Comparison of ENCODE assay signal across 2 cellular contexts in the genomic region with DNA sequence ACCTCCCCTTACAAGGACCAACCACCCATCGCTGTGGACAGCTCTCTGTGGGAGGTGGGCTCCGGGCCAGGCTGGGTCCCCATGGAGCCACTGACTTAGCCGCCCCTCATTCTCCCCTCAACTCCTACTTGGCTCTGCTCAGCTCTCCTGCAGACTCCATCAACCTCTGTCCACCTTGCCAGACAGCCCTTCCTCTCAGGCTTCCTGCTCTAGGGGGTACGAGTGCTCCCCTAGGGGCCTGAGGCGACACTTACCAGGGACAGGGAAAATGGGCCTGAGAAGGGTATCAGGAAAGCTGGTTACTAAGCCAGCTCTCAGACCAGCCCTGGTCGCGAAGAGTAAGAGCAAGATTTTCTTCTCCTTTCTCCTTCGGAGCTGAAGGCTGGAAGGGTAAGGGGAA.
TF ChIP-seq lines count a peak whose summit lies in the region.

No MANE protein-coding gene starts in this region.

TF ChIP-seq in H1, 55 proteins besides CTCF, POLR2A, EP300 and RAD21:
- TF ChIP-seq SIN3A (conservative IDR thresholded peaks at IDR 0.05 in 1 of 2, IDR thresholded peaks at IDR 0.05 in 1 of 2; ENCODE audit: low read depth in 1 of 2, low read length in 2 of 2), result no peak
- TF ChIP-seq HDAC2 (IDR thresholded peaks at IDR 0.05; ENCODE audit: borderline replicate concordance in 1 of 2, low read depth in 2 of 2, low read length in 2 of 2), result no peak
- no peak for TF ChIP-seq PHF8 (conservative IDR thresholded peaks at IDR 0.05; ENCODE audit: low read depth, low read length)
- no peak for TF ChIP-seq NANOG (IDR thresholded peaks at IDR 0.05; ENCODE audit: insufficient read depth, low read depth, low read length, poor library complexity, severe bottlenecking)
- TF ChIP-seq POLR2AphosphoS5 (IDR thresholded peaks at IDR 0.05; ENCODE audit: low read depth, low read length), result no peak

TF ChIP-seq in neural cell, 6 proteins besides CTCF, POLR2A, EP300 and RAD21:
- TF ChIP-seq MXI1 (conservative IDR thresholded peaks at IDR 0.05; ENCODE audit: poor library complexity, severe bottlenecking) (no peak), SMC3 (conservative IDR thresholded peaks at IDR 0.05; ENCODE audit: poor library complexity) (no peak), EZH2 (IDR thresholded peaks at IDR 0.05; ENCODE audit: borderline replicate concordance, insufficient read depth, low read length, poor library complexity, severe bottlenecking) (no peak), TAF1 (IDR thresholded peaks at IDR 0.05; ENCODE audit: low read depth) (no peak), POLR2AphosphoS5 (IDR thresholded peaks at IDR 0.05) (no peak)
- TF ChIP-seq, protein P1, sequence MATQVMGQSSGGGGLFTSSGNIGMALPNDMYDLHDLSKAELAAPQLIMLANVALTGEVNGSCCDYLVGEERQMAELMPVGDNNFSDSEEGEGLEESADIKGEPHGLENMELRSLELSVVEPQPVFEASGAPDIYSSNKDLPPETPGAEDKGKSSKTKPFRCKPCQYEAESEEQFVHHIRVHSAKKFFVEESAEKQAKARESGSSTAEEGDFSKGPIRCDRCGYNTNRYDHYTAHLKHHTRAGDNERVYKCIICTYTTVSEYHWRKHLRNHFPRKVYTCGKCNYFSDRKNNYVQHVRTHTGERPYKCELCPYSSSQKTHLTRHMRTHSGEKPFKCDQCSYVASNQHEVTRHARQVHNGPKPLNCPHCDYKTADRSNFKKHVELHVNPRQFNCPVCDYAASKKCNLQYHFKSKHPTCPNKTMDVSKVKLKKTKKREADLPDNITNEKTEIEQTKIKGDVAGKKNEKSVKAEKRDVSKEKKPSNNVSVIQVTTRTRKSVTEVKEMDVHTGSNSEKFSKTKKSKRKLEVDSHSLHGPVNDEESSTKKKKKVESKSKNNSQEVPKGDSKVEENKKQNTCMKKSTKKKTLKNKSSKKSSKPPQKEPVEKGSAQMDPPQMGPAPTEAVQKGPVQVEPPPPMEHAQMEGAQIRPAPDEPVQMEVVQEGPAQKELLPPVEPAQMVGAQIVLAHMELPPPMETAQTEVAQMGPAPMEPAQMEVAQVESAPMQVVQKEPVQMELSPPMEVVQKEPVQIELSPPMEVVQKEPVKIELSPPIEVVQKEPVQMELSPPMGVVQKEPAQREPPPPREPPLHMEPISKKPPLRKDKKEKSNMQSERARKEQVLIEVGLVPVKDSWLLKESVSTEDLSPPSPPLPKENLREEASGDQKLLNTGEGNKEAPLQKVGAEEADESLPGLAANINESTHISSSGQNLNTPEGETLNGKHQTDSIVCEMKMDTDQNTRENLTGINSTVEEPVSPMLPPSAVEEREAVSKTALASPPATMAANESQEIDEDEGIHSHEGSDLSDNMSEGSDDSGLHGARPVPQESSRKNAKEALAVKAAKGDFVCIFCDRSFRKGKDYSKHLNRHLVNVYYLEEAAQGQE (IDR thresholded peaks at IDR 0.05; ENCODE audit: borderline replicate concordance), result no peak
